15 cellular contexts compared by ENCODE assay signal in genomic region chr6:52253494-52253893, GRCh38. TPM values are rescaled to one million over a fixed set of nuclear protein-coding genes. Genes with fewer than 3 reads are reported as not detected.
DNase-seq lines count a peak whose midpoint lies in the region; ATAC-seq, FAIRE-seq and TF ChIP-seq lines count a peak whose summit lies in the region.
"Had no signal": no experiment of that assay in that cellular context is flagged by ENCODE, and none has a peak within 500 bp of the region (broad histone marks: within the 10 kb centered on the region; RNA-seq: fewer than 3 reads in every experiment).

No MANE protein-coding gene starts in this region.

- DNase-seq in activated naive CD4-positive, alpha-beta T cell treated with anti-CD3 and anti-CD28 coated beads for 36 hours = peak; percentile 73
- no peak for DNase-seq in activated naive CD4-positive, alpha-beta T cell treated with anti-CD3 and anti-CD28 coated beads, Interleukin-2, amount 10 ng/mL, durations not matched to agents 7 days and 5 days
- DNase-seq in T-helper 2 cell treated with Interferon-gamma antibody and Interleukin-4, amounts not matched to agents 5 μg/mL and 100 μg/mL, for 36 hours (ENCODE audit: low spot score) = peak; percentile 65
- DNase-seq in fibroblast of pulmonary artery (ENCODE audit: low read depth) = peak; percentile 12
- peak; percentile 10 to 32 for DNase-seq in stimulated activated CD8-positive, alpha-beta memory T cell treated with anti-CD3 and anti-CD28 coated beads, Interleukin-7, amount 100 ng/mL, for 48 hours (ENCODE audit: extremely low read depth in 1 of 2, low read depth in 1 of 2)
- DNase-seq in RCC 7860 (ENCODE audit: low spot score) = no peak
- DNase-seq: adrenal gland, midbrain, pancreas had no signal

- no peak for ATAC-seq in HG03045 (IDR thresholded peaks at IDR 0.05; ENCODE audit: unreplicated experiment)
- no peak for ATAC-seq in HG02938 (IDR thresholded peaks at IDR 0.05; ENCODE audit: unreplicated experiment)
- ATAC-seq: pancreas had no signal

- no peak overlapping the region for H3K4me3 Mint-ChIP-seq in activated naive CD4-positive, alpha-beta T cell treated with anti-CD3 and anti-CD28 coated beads for 36 hours
- no peak overlapping the region for H3K4me3 Mint-ChIP-seq in activated naive CD4-positive, alpha-beta T cell treated with anti-CD3 and anti-CD28 coated beads, Interleukin-2, amount 10 ng/mL, durations not matched to agents 7 days and 5 days
- peak overlapping the region; percentile 35 for H3K4me3 Mint-ChIP-seq in T-helper 2 cell treated with Interferon-gamma antibody and Interleukin-4, amounts not matched to agents 5 μg/mL and 100 μg/mL, for 36 hours

- H3K4me3 ChIP-seq in fibroblast of pulmonary artery (replicated peaks; ENCODE audit: low read depth, low read length) = no peak overlapping the region
- H3K4me3 ChIP-seq: adrenal gland, pancreas had no signal

- CTCF ChIA-PET in activated naive CD4-positive, alpha-beta T cell treated with anti-CD3 and anti-CD28 coated beads for 36 hours (lab: Charles Lee) = interaction anchor here (0.6 to 1.9 kb wide), 6 partner anchors 23 to 376 kb away, joined by 3 to 8 read pairs (median 5); no protein-coding TSS in a partner anchor
- CTCF ChIA-PET in activated naive CD4-positive, alpha-beta T cell treated with anti-CD3 and anti-CD28 coated beads, Interleukin-2, amount 10 ng/mL, durations not matched to agents 7 days and 5 days (lab: Charles Lee) = interaction anchor here (1.3 to 2.1 kb wide), 3 partner anchors 9 to 41 kb away, joined by 3 to 8 read pairs (median 6); no protein-coding TSS in a partner anchor

- no peaks in the 10 kb centered on the region for H3K36me3 Mint-ChIP-seq in activated naive CD4-positive, alpha-beta T cell treated with anti-CD3 and anti-CD28 coated beads for 36 hours (ENCODE audit: low read depth)
- no peaks in the 10 kb centered on the region for H3K36me3 Mint-ChIP-seq in activated naive CD4-positive, alpha-beta T cell treated with anti-CD3 and anti-CD28 coated beads, Interleukin-2, amount 10 ng/mL, durations not matched to agents 7 days and 5 days
- no peaks in the 10 kb centered on the region for H3K36me3 Mint-ChIP-seq in T-helper 2 cell treated with Interferon-gamma antibody and Interleukin-4, amounts not matched to agents 5 μg/mL and 100 μg/mL, for 36 hours (ENCODE audit: low read depth)

- peaks cover 17% of the 10 kb centered on the region for H3K27me3 Mint-ChIP-seq in activated naive CD4-positive, alpha-beta T cell treated with anti-CD3 and anti-CD28 coated beads for 36 hours (ENCODE audit: low read depth)
- peaks cover 32% of the 10 kb centered on the region for H3K27me3 Mint-ChIP-seq in activated naive CD4-positive, alpha-beta T cell treated with anti-CD3 and anti-CD28 coated beads, Interleukin-2, amount 10 ng/mL, durations not matched to agents 7 days and 5 days
- peaks cover 40% of the 10 kb centered on the region for H3K27me3 Mint-ChIP-seq in T-helper 2 cell treated with Interferon-gamma antibody and Interleukin-4, amounts not matched to agents 5 μg/mL and 100 μg/mL, for 36 hours (ENCODE audit: low read depth)

- no peak for FAIRE-seq in RCC 7860 (lab: Jason Lieb, UNC)
- FAIRE-seq: colon, G401.6, H54, pancreas had no signal

- H3K27ac Mint-ChIP-seq in activated naive CD4-positive, alpha-beta T cell treated with anti-CD3 and anti-CD28 coated beads for 36 hours = no peak overlapping the region
- no peak overlapping the region for H3K27ac Mint-ChIP-seq in activated naive CD4-positive, alpha-beta T cell treated with anti-CD3 and anti-CD28 coated beads, Interleukin-2, amount 10 ng/mL, durations not matched to agents 7 days and 5 days
- no peak overlapping the region for H3K27ac Mint-ChIP-seq in T-helper 2 cell treated with Interferon-gamma antibody and Interleukin-4, amounts not matched to agents 5 μg/mL and 100 μg/mL, for 36 hours

- TF ChIP-seq CTCF in fibroblast of pulmonary artery (IDR thresholded peaks at IDR 0.05; ENCODE audit: low read length, missing control alignments) = no peak

- intact Hi-C loops in activated naive CD4-positive, alpha-beta T cell treated with anti-CD3 and anti-CD28 coated beads for 36 hours (cut with micrococcal nuclease) = no loop called here

- peaks cover 43% of the 10 kb centered on the region for H3K4me1 Mint-ChIP-seq in activated naive CD4-positive, alpha-beta T cell treated with anti-CD3 and anti-CD28 coated beads for 36 hours (ENCODE audit: low read depth)
- H3K4me1 Mint-ChIP-seq in activated naive CD4-positive, alpha-beta T cell treated with anti-CD3 and anti-CD28 coated beads, Interleukin-2, amount 10 ng/mL, durations not matched to agents 7 days and 5 days = peaks cover 38% of the 10 kb centered on the region
- H3K4me1 Mint-ChIP-seq in T-helper 2 cell treated with Interferon-gamma antibody and Interleukin-4, amounts not matched to agents 5 μg/mL and 100 μg/mL, for 36 hours (ENCODE audit: low read depth) = peaks cover 32% of the 10 kb centered on the region

- H3K9me3 Mint-ChIP-seq in activated naive CD4-positive, alpha-beta T cell treated with anti-CD3 and anti-CD28 coated beads for 36 hours = no peaks in the 10 kb centered on the region
- H3K9me3 Mint-ChIP-seq in activated naive CD4-positive, alpha-beta T cell treated with anti-CD3 and anti-CD28 coated beads, Interleukin-2, amount 10 ng/mL, durations not matched to agents 7 days and 5 days = no peaks in the 10 kb centered on the region
- H3K9me3 Mint-ChIP-seq in T-helper 2 cell treated with Interferon-gamma antibody and Interleukin-4, amounts not matched to agents 5 μg/mL and 100 μg/mL, for 36 hours = no peaks in the 10 kb centered on the region

RNA-seq across cellular contexts. Expression of gene IL17F, which starts 9.2 kb away (rescaled TPM):
- 1 to 10 TPM; 2.3 to 3.3 TPM for total RNA-seq in activated naive CD4-positive, alpha-beta T cell treated with anti-CD3 and anti-CD28 coated beads for 36 hours
- total RNA-seq: adrenal gland, fibroblast of lung, pancreas had no signal

RNA-seq across cellular contexts. Expression of gene MCM3, which starts 31.0 kb away (rescaled TPM):
- total RNA-seq in activated naive CD4-positive, alpha-beta T cell treated with anti-CD3 and anti-CD28 coated beads for 36 hours = 100 to 1,000 TPM; 256 to 258 TPM

Comparison
In these comparisons a context has a peak if more than half of its experiments do, and no peak if none do; other contexts are left out.
1. DNase-seq: peak in activated naive CD4-positive, alpha-beta T cell treated with anti-CD3 and anti-CD28 coated beads for 36 hours (single experiment), T-helper 2 cell treated with Interferon-gamma antibody and Interleukin-4, amounts not matched to agents 5 μg/mL and 100 μg/mL, for 36 hours (single experiment), fibroblast of pulmonary artery (single experiment) and stimulated activated CD8-positive, alpha-beta memory T cell treated with anti-CD3 and anti-CD28 coated beads, Interleukin-7, amount 100 ng/mL, for 48 hours (2 of 2); none in activated naive CD4-positive, alpha-beta T cell treated with anti-CD3 and anti-CD28 coated beads, Interleukin-2, amount 10 ng/mL, durations not matched to agents 7 days and 5 days (single experiment) and RCC 7860 (single experiment).